ENCODE assay signal across 29 cellular contexts in genomic region chr2:120515759-120516295, GRCh38.
"Had no signal": no experiment of that assay in that cellular context is flagged by ENCODE, and none has a peak within 500 bp of the region (broad histone marks: within the 10 kb centered on the region; RNA-seq: fewer than 3 reads in every experiment).

No MANE protein-coding gene starts in this region.

- H3K36me3 ChIP-seq: lower lobe of right lung, neutrophil, stomach, thoracic aorta, tibial artery, upper lobe of right lung, uterus had no signal

- DNase-seq: hippocampal formation; kidney glomerular epithelial cell; left cardiac atrium; left ventricle myocardium superior; lower lobe of right lung; mammary epithelial cell; mesenchymal stem cell; naive thymus-derived CD8-positive, alpha-beta T cell; occipital lobe; psoas muscle; stimulated activated CD4-positive, alpha-beta T cell treated with anti-CD3 and anti-CD28 coated beads, Interleukin-12 subunit alpha, Interleukin-12 subunit beta, amount 100 ng/mL, for 4 hours; stimulated activated CD4-positive, alpha-beta T cell treated with anti-CD3 and anti-CD28 coated beads, Interleukin-15, amount 100 ng/mL, for 24 hours; stimulated activated CD4-positive, alpha-beta T cell treated with anti-CD3 and anti-CD28 coated beads, Interleukin-2, amount 100 ng/mL, for 24 hours; stimulated activated CD4-positive, alpha-beta T cell treated with anti-CD3 and anti-CD28 coated beads, Interleukin-4, amount 100 ng/mL, for 1 hour; stimulated activated naive B cell treated with anti-CD40 and anti-IgM and Interleukin-4, amounts not matched to agents 10 μg/mL and 1 μg/mL and 100 μg/mL, for 72 hours; stimulated activated naive CD8-positive, alpha-beta T cell treated with anti-CD3 and anti-CD28 coated beads, Interleukin-15, Interleukin-2, amounts not matched to agents 100 U/mL and 50 U/mL, for 24 hours; stomach; tibial artery; trophoblast cell; upper lobe of right lung; uterus had no signal

- H3K4me1 ChIP-seq: lower lobe of right lung, parathyroid adenoma, psoas muscle, uterus had no signal

- H3K27me3 ChIP-seq: tibial artery, upper lobe of right lung, uterus had no signal

- H3K9ac ChIP-seq: parathyroid adenoma had no signal

- H3K27ac ChIP-seq: lower lobe of right lung, neutrophil, parathyroid adenoma, psoas muscle, skin epidermis, stomach, thoracic aorta, tibial artery, upper lobe of right lung, uterus had no signal

- FAIRE-seq: keratinocyte had no signal

- H3K9me3 Mint-ChIP-seq: nephron, neural crest cell had no signal

- H3K4me3 Mint-ChIP-seq: naive thymus-derived CD8-positive, alpha-beta T cell; nephron; neural crest cell; stimulated activated naive B cell treated with anti-CD40 and anti-IgM and Interleukin-4, amounts not matched to agents 10 μg/mL and 1 μg/mL and 100 μg/mL, for 72 hours had no signal

- H3K9me3 ChIP-seq: lower lobe of right lung, neutrophil, psoas muscle, stomach, thoracic aorta, tibial artery, upper lobe of right lung, uterus had no signal

- H3K36me3 Mint-ChIP-seq: naive thymus-derived CD8-positive, alpha-beta T cell; stimulated activated naive B cell treated with anti-CD40 and anti-IgM and Interleukin-4, amounts not matched to agents 10 μg/mL and 1 μg/mL and 100 μg/mL, for 72 hours had no signal

- ATAC-seq: left cardiac atrium; left ventricle myocardium superior; lower lobe of right lung; naive thymus-derived CD8-positive, alpha-beta T cell; psoas muscle; sciatic nerve; stimulated activated naive B cell treated with anti-CD40 and anti-IgM and Interleukin-4, amounts not matched to agents 10 μg/mL and 1 μg/mL and 100 μg/mL, for 72 hours; stimulated activated naive CD8-positive, alpha-beta T cell treated with anti-CD3 and anti-CD28 coated beads, Interleukin-15, Interleukin-2, amounts not matched to agents 100 U/mL and 50 U/mL, for 24 hours; upper lobe of right lung had no signal

- H3K4me1 Mint-ChIP-seq: stimulated activated naive B cell treated with anti-CD40 and anti-IgM and Interleukin-4, amounts not matched to agents 10 μg/mL and 1 μg/mL and 100 μg/mL, for 72 hours had no signal

- H3K4me3 ChIP-seq: lower lobe of right lung, psoas muscle, skin epidermis, stomach, thoracic aorta, tibial artery, upper lobe of right lung, uterus had no signal

- H3K27ac Mint-ChIP-seq: stimulated activated naive B cell treated with anti-CD40 and anti-IgM and Interleukin-4, amounts not matched to agents 10 μg/mL and 1 μg/mL and 100 μg/mL, for 72 hours had no signal
